ENCODE assay signal across 1 cellular context in the genomic region with DNA sequence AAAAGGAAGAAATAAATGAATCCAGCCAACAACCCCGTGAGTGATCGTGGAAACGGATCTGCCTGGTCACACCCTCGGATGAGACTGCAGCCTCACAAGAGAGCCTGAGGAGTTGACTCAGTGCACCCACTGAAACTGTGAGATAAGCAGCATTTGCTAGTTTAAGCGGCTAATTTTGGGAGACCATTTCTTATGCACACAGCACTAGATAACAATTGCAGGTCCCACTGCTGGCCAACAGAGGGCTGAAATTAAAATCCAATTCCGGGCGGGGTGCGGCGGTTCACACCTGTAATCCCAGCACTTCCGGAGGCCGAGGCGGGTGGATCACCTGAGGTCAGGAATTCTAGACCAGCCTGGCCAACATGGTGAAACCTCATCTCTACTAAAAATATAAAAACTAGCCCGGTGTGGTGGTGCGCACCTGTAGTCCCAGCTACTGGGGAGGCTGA.
TF ChIP-seq lines count a peak whose summit lies in the region.

No MANE protein-coding gene starts in this region.

TF ChIP-seq in K562, 482 proteins besides CTCF, POLR2A, EP300 and RAD21 (continued from another document and continues in another):
- TF ChIP-seq, protein P1, sequence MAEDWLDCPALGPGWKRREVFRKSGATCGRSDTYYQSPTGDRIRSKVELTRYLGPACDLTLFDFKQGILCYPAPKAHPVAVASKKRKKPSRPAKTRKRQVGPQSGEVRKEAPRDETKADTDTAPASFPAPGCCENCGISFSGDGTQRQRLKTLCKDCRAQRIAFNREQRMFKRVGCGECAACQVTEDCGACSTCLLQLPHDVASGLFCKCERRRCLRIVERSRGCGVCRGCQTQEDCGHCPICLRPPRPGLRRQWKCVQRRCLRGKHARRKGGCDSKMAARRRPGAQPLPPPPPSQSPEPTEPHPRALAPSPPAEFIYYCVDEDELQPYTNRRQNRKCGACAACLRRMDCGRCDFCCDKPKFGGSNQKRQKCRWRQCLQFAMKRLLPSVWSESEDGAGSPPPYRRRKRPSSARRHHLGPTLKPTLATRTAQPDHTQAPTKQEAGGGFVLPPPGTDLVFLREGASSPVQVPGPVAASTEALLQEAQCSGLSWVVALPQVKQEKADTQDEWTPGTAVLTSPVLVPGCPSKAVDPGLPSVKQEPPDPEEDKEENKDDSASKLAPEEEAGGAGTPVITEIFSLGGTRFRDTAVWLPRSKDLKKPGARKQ (CRISPR knock-in tag; IDR thresholded peaks at IDR 0.05), result no peak
- TF ChIP-seq DMBX1 (CRISPR knock-in tag; IDR thresholded peaks at IDR 0.05; ENCODE audit: borderline replicate concordance) (no peak), JUND (IDR thresholded peaks at IDR 0.05; ENCODE audit: borderline replicate concordance, low read depth, low read length) (peak; percentile 76), JUND (tag; IDR thresholded peaks at IDR 0.05; ENCODE audit: borderline replicate concordance, low read depth, low read length) (peak; percentile 74; the same call in 2 of the 3 replicates), ZNF165 (CRISPR knock-in tag; IDR thresholded peaks at IDR 0.05; ENCODE audit: borderline replicate concordance) (no peak), ZNF764 (CRISPR knock-in tag; IDR thresholded peaks at IDR 0.05; ENCODE audit: low read depth) (0 out of 2 replicates have a peak, but pooled peaks have one; percentile 27), ZBTB8A (IDR thresholded peaks at IDR 0.05; ENCODE audit: partially characterized antibody) (no peak), ZNF23 (CRISPR knock-in tag; IDR thresholded peaks at IDR 0.05) (no peak), MEF2A (IDR thresholded peaks at IDR 0.05; ENCODE audit: control insufficient read depth, low read depth, low read length) (peak; percentile 55; the same call in 1 of the 2 replicates), ZNF57 (CRISPR knock-in tag; IDR thresholded peaks at IDR 0.05) (no peak), TFAM (CRISPR knock-in tag; conservative IDR thresholded peaks at IDR 0.05) (no peak), PHB2 (IDR thresholded peaks at IDR 0.05; ENCODE audit: low read depth) (no peak), NFE2 (IDR thresholded peaks at IDR 0.05; ENCODE audit: low read depth) (peak; percentile 62), NUFIP1 (IDR thresholded peaks at IDR 0.05; ENCODE audit: partially characterized antibody) (no peak), DIDO1 (tag; IDR thresholded peaks at IDR 0.05; ENCODE audit: low read depth) (no peak), TAF1 (IDR thresholded peaks at IDR 0.05; ENCODE audit: control insufficient read depth, extremely low read depth, insufficient read depth, low read length, severe bottlenecking) (peak; percentile 5), MCM5 (IDR thresholded peaks at IDR 0.05; ENCODE audit: low read depth) (no peak), ZNF586 (CRISPR knock-in tag; conservative IDR thresholded peaks at IDR 0.05) (no peak), KDM4B (IDR thresholded peaks at IDR 0.05; ENCODE audit: borderline replicate concordance in 2 of 2, low read depth in 1 of 2) (no peak), CBX3 (IDR thresholded peaks at IDR 0.05; ENCODE audit: borderline replicate concordance in 1 of 2, low read length in 2 of 2) (no peak), ZNF445 (CRISPR knock-in tag; IDR thresholded peaks at IDR 0.05; ENCODE audit: low read depth) (no peak), RBM15 (IDR thresholded peaks at IDR 0.05; ENCODE audit: insufficient read depth, low read length) (no peak), CHCHD3 (CRISPR knock-in tag; IDR thresholded peaks at IDR 0.05) (no peak), NELFE (IDR thresholded peaks at IDR 0.05; ENCODE audit: insufficient read depth, insufficient read length) (no peak), ARID1B (IDR thresholded peaks at IDR 0.05) (peak; percentile 85)
- TF ChIP-seq, protein P2, sequence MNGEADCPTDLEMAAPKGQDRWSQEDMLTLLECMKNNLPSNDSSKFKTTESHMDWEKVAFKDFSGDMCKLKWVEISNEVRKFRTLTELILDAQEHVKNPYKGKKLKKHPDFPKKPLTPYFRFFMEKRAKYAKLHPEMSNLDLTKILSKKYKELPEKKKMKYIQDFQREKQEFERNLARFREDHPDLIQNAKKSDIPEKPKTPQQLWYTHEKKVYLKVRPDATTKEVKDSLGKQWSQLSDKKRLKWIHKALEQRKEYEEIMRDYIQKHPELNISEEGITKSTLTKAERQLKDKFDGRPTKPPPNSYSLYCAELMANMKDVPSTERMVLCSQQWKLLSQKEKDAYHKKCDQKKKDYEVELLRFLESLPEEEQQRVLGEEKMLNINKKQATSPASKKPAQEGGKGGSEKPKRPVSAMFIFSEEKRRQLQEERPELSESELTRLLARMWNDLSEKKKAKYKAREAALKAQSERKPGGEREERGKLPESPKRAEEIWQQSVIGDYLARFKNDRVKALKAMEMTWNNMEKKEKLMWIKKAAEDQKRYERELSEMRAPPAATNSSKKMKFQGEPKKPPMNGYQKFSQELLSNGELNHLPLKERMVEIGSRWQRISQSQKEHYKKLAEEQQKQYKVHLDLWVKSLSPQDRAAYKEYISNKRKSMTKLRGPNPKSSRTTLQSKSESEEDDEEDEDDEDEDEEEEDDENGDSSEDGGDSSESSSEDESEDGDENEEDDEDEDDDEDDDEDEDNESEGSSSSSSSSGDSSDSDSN (IDR thresholded peaks at IDR 0.05; ENCODE audit: borderline replicate concordance in 1 of 2, low read depth in 2 of 2, low read length in 2 of 2), result no peak
- TF ChIP-seq, protein P3, sequence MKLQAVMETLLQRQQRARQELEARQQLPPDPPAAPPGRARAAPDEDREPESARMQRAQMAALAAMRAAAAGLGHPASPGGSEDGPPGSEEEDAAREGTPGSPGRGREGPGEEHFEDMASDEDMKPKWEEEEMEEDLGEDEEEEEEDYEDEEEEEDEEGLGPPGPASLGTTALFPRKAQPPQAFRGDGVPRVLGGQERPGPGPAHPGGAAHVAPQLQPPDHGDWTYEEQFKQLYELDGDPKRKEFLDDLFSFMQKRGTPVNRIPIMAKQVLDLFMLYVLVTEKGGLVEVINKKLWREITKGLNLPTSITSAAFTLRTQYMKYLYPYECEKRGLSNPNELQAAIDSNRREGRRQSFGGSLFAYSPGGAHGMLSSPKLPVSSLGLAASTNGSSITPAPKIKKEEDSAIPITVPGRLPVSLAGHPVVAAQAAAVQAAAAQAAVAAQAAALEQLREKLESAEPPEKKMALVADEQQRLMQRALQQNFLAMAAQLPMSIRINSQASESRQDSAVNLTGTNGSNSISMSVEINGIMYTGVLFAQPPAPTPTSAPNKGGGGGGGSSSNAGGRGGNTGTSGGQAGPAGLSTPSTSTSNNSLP (IDR thresholded peaks at IDR 0.05; ENCODE audit: borderline replicate concordance, low read depth, low read length), result peak; percentile 97
- TF ChIP-seq, protein P4, sequence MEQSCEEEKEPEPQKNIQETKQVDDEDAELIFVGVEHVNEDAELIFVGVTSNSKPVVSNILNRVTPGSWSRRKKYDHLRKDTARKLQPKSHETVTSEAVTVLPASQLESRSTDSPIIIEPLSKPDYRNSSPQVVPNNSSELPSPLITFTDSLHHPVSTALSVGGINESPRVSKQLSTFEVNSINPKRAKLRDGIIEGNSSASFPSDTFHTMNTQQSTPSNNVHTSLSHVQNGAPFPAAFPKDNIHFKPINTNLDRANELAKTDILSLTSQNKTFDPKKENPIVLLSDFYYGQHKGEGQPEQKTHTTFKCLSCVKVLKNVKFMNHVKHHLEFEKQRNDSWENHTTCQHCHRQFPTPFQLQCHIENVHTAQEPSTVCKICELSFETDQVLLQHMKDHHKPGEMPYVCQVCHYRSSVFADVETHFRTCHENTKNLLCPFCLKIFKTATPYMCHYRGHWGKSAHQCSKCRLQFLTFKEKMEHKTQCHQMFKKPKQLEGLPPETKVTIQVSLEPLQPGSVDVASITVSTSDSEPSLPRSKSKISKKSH (CRISPR knock-in tag; IDR thresholded peaks at IDR 0.05), result no peak
- TF ChIP-seq, protein P5, sequence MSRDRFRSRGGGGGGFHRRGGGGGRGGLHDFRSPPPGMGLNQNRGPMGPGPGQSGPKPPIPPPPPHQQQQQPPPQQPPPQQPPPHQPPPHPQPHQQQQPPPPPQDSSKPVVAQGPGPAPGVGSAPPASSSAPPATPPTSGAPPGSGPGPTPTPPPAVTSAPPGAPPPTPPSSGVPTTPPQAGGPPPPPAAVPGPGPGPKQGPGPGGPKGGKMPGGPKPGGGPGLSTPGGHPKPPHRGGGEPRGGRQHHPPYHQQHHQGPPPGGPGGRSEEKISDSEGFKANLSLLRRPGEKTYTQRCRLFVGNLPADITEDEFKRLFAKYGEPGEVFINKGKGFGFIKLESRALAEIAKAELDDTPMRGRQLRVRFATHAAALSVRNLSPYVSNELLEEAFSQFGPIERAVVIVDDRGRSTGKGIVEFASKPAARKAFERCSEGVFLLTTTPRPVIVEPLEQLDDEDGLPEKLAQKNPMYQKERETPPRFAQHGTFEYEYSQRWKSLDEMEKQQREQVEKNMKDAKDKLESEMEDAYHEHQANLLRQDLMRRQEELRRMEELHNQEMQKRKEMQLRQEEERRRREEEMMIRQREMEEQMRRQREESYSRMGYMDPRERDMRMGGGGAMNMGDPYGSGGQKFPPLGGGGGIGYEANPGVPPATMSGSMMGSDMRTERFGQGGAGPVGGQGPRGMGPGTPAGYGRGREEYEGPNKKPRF (IDR thresholded peaks at IDR 0.05; ENCODE audit: low read depth, low read length), result no peak
- TF ChIP-seq, protein P6, sequence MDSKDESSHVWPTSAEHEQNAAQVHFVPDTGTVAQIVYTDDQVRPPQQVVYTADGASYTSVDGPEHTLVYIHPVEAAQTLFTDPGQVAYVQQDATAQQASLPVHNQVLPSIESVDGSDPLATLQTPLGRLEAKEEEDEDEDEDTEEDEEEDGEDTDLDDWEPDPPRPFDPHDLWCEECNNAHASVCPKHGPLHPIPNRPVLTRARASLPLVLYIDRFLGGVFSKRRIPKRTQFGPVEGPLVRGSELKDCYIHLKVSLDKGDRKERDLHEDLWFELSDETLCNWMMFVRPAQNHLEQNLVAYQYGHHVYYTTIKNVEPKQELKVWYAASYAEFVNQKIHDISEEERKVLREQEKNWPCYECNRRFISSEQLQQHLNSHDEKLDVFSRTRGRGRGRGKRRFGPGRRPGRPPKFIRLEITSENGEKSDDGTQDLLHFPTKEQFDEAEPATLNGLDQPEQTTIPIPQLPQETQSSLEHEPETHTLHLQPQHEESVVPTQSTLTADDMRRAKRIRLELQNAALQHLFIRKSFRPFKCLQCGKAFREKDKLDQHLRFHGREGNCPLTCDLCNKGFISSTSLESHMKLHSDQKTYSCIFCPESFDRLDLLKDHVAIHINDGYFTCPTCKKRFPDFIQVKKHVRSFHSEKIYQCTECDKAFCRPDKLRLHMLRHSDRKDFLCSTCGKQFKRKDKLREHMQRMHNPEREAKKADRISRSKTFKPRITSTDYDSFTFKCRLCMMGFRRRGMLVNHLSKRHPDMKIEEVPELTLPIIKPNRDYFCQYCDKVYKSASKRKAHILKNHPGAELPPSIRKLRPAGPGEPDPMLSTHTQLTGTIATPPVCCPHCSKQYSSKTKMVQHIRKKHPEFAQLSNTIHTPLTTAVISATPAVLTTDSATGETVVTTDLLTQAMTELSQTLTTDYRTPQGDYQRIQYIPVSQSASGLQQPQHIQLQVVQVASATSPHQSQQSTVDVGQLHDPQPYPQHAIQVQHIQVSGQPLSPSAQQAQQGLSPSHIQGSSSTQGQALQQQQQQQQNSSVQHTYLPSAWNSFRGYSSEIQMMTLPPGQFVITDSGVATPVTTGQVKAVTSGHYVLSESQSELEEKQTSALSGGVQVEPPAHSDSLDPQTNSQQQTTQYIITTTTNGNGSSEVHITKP (IDR thresholded peaks at IDR 0.05; ENCODE audit: partially characterized antibody), result peak; percentile 36
- TF ChIP-seq, protein P7, sequence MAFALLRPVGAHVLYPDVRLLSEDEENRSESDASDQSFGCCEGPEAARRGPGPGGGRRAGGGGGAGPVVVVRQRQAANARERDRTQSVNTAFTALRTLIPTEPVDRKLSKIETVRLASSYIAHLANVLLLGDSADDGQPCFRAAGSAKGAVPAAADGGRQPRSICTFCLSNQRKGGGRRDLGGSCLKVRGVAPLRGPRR (CRISPR knock-in tag; IDR thresholded peaks at IDR 0.05), result no peak
- TF ChIP-seq, protein P8, sequence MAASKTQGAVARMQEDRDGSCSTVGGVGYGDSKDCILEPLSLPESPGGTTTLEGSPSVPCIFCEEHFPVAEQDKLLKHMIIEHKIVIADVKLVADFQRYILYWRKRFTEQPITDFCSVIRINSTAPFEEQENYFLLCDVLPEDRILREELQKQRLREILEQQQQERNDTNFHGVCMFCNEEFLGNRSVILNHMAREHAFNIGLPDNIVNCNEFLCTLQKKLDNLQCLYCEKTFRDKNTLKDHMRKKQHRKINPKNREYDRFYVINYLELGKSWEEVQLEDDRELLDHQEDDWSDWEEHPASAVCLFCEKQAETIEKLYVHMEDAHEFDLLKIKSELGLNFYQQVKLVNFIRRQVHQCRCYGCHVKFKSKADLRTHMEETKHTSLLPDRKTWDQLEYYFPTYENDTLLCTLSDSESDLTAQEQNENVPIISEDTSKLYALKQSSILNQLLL (CRISPR knock-in tag; IDR thresholded peaks at IDR 0.05; ENCODE audit: borderline replicate concordance), result no peak
- TF ChIP-seq, protein P9, sequence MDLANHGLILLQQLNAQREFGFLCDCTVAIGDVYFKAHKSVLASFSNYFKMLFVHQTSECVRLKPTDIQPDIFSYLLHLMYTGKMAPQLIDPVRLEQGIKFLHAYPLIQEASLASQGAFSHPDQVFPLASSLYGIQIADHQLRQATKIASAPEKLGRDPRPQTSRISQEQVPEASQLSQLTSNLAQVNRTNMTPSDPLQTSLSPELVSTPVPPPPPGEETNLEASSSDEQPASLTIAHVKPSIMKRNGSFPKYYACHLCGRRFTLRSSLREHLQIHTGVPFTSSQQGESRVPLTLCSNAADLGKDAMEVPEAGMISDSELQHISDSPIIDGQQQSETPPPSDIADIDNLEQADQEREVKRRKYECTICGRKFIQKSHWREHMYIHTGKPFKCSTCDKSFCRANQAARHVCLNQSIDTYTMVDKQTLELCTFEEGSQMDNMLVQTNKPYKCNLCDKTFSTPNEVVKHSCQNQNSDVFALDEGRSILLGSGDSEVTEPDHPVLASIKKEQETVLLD (IDR thresholded peaks at IDR 0.05), result peak; percentile 88
- TF ChIP-seq, protein P10, sequence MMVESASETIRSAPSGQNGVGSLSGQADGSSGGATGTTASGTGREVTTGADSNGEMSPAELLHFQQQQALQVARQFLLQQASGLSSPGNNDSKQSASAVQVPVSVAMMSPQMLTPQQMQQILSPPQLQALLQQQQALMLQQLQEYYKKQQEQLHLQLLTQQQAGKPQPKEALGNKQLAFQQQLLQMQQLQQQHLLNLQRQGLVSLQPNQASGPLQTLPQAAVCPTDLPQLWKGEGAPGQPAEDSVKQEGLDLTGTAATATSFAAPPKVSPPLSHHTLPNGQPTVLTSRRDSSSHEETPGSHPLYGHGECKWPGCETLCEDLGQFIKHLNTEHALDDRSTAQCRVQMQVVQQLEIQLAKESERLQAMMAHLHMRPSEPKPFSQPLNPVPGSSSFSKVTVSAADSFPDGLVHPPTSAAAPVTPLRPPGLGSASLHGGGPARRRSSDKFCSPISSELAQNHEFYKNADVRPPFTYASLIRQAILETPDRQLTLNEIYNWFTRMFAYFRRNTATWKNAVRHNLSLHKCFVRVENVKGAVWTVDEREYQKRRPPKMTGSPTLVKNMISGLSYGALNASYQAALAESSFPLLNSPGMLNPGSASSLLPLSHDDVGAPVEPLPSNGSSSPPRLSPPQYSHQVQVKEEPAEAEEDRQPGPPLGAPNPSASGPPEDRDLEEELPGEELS (CRISPR knock-in tag; IDR thresholded peaks at IDR 0.05; ENCODE audit: borderline replicate concordance), result no peak
